Comparison of ENCODE assay signal across 7 cellular contexts in the genomic region with DNA sequence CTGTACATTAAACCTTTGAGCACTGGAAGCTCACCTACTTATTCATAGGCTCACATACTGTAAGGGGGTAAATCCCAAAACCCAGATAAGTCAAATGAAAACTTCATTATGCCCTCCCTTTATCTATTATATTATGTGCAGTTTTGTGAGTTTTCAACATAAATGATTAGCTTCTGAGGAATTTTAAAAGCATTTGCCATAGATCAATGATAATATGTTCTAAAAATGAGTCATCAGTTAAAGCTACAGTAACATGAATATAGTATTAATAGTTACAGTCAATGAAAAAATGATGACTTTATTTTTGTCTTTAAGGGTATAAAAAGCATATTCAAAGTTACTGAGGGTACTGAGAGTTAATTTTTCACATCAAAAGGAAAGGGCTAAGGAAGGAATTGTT.
DNase-seq lines count a peak whose midpoint lies in the region; ATAC-seq, FAIRE-seq and TF ChIP-seq lines count a peak whose summit lies in the region.
"Not testable (repeated sequence)": the region's sequence is repeated elsewhere in the genome, so short reads cannot be mapped to it uniquely, and the experiment has no call there.

No MANE protein-coding gene starts in this region.

- FAIRE-seq in A549 (lab: Jason Lieb, UNC); bronchial epithelial cell (lab: Jason Lieb, UNC); keratinocyte (lab: Jason Lieb, UNC): not testable (repeated sequence)

- not testable (repeated sequence) for H2AFZ ChIP-seq in SK-N-SH (ENCODE audit: low read depth); keratinocyte (ENCODE audit: control insufficient read depth, low read length)

- dilution Hi-C loops in keratinocyte (cut with MboI; ENCODE audit: extremely low pct_ligation_motif_present, low sequenced_read_pairs): not testable (repeated sequence)

- H4K20me1 ChIP-seq in SK-N-SH (ENCODE audit: insufficient read depth); keratinocyte (ENCODE audit: control insufficient read depth, extremely low read depth, insufficient read depth, low read length): not testable (repeated sequence)

- H3K27me3 ChIP-seq in SK-N-SH (ENCODE audit: insufficient read depth); bronchial epithelial cell (ENCODE audit: control insufficient read depth, insufficient read depth, low read length); keratinocyte (ENCODE audit: control insufficient read depth, extremely low read depth, insufficient read depth, low read length): not testable (repeated sequence)

- not testable (repeated sequence) for H3F3A ChIP-seq in SK-N-SH (replicated peaks; ENCODE audit: insufficient read depth)

- not testable (repeated sequence) for H3K79me2 ChIP-seq in SK-N-SH (ENCODE audit: insufficient read depth); keratinocyte (ENCODE audit: control insufficient read depth, insufficient read depth, low read length)

- H3K4me2 ChIP-seq in A549: not testable (repeated sequence)
- H3K4me2 ChIP-seq in SK-N-SH: peak overlapping the region; percentile 13; the same call in 1 of the 2 replicates
- H3K4me2 ChIP-seq in keratinocyte (ENCODE audit: control insufficient read depth, extremely low read depth, insufficient read depth, low read depth, low read length): peak overlapping the region; percentile 27

- POLR2A ChIA-PET in A549 (lab: Yijun Ruan, JAX); SK-N-SH (lab: Yijun Ruan, JAX): not testable (repeated sequence)

- TF ChIP-seq CTCF in A549 (IDR thresholded peaks at IDR 0.05); SK-N-SH (IDR thresholded peaks at IDR 0.05); bronchial epithelial cell (IDR thresholded peaks at IDR 0.05; ENCODE audit: insufficient read depth, low read length, severe bottlenecking); keratinocyte (optimal IDR thresholded peaks at IDR 0.05 in 1 of 3, IDR thresholded peaks at IDR 0.05 in 1 of 3, conservative IDR thresholded peaks at IDR 0.05 in 1 of 3; ENCODE audit: extremely low read depth in 1 of 3, insufficient read depth in 2 of 3, low read length in 3 of 3): not testable (repeated sequence)

- ATAC-seq in A549: not testable (repeated sequence)

- DNase-seq in A549 (ENCODE audit: low read depth in 1 of 2, low spot score in 1 of 2); SK-N-SH; keratinocyte (ENCODE audit: low read depth, low spot score): not testable (repeated sequence)
- DNase-seq in EL (peak; percentile 26), HS-5 (ENCODE audit: low read depth) (peak; percentile 40), bronchial epithelial cell (ENCODE audit: low read depth) (peak; percentile 39), renal cortical epithelial cell (ENCODE audit: low read depth) (peak; percentile 26)

- not testable (repeated sequence) for H3K9me1 ChIP-seq in keratinocyte (ENCODE audit: control insufficient read depth, extremely low read depth, insufficient read depth, low read length)

- H3K27ac ChIP-seq in A549; keratinocyte (ENCODE audit: control insufficient read depth, insufficient read depth, low read length): not testable (repeated sequence)
- peak overlapping the region in 1 of 2 experiments; percentile 36; a peak in 1 of 4 replicates for H3K27ac ChIP-seq in SK-N-SH (ENCODE audit: low read depth in 2 of 2, low read length in 1 of 2)

- CTCF ChIA-PET in A549 (lab: Yijun Ruan, JAX); SK-N-SH (lab: Yijun Ruan, JAX): not testable (repeated sequence)

- peaks cover 13% of the 10 kb centered on the region; the same call in 1 of the 3 replicates for H3K4me1 ChIP-seq in A549
- not testable (repeated sequence) for H3K4me1 ChIP-seq in SK-N-SH (ENCODE audit: control insufficient read depth in 1 of 2, insufficient read depth in 2 of 2, low read depth in 1 of 2, low read length in 1 of 2); keratinocyte (ENCODE audit: control insufficient read depth, extremely low read depth, insufficient read depth, low read length)

- not testable (repeated sequence) for H3K36me3 ChIP-seq in SK-N-SH (replicated peaks in 1 of 2; ENCODE audit: control insufficient read depth in 1 of 2, insufficient read depth in 2 of 2, low read length in 1 of 2); bronchial epithelial cell (ENCODE audit: control insufficient read depth, insufficient read depth, low read length); keratinocyte (ENCODE audit: control insufficient read depth in 2 of 2, extremely low read depth in 1 of 2, insufficient read depth in 2 of 2, low read length in 2 of 2)

- not testable (repeated sequence) for TF ChIP-seq POLR2A in A549 (IDR thresholded peaks at IDR 0.05; ENCODE audit: low read length)

- not testable (repeated sequence) for H3K9me2 ChIP-seq in SK-N-SH

- not testable (repeated sequence) for H3K9me3 ChIP-seq in A549; SK-N-SH; keratinocyte (ENCODE audit: control insufficient read depth, low read depth, low read length)

- not testable (repeated sequence) for TF ChIP-seq EP300 in A549 (IDR thresholded peaks at IDR 0.05); SK-N-SH (IDR thresholded peaks at IDR 0.05; ENCODE audit: borderline replicate concordance in 1 of 2, low read depth in 1 of 2, low read length in 1 of 2)

- TF ChIP-seq RAD21 in A549 (conservative IDR thresholded peaks at IDR 0.05 in 1 of 2, IDR thresholded peaks at IDR 0.05 in 1 of 2); SK-N-SH (IDR thresholded peaks at IDR 0.05; ENCODE audit: low read length): not testable (repeated sequence)

- not testable (repeated sequence) for H3K9ac ChIP-seq in SK-N-SH; keratinocyte (ENCODE audit: control insufficient read depth, extremely low read depth, insufficient read depth, low read length)

- H3K4me3 ChIP-seq in A549; SK-N-SH (ENCODE audit: low read depth in 2 of 2, low read length in 1 of 2); bronchial epithelial cell (ENCODE audit: low read depth, low read length); keratinocyte (ENCODE audit: control insufficient read depth in 2 of 3, extremely low read depth in 1 of 3, insufficient read depth in 2 of 3, low read depth in 1 of 3, low read length in 3 of 3): not testable (repeated sequence)

TF ChIP-seq in A549, 52 proteins besides CTCF, POLR2A, EP300 and RAD21:
- not testable (repeated sequence) for TF ChIP-seq FOSL2 (IDR thresholded peaks at IDR 0.05)
- TF ChIP-seq FOSL2 (CRISPR knock-in tag; IDR thresholded peaks at IDR 0.05): peak; percentile 68

TF ChIP-seq in SK-N-SH, 30 proteins besides CTCF, POLR2A, EP300 and RAD21:
- TF ChIP-seq FOSL2 (IDR thresholded peaks at IDR 0.05; ENCODE audit: borderline replicate concordance, low read depth) (peak; percentile 45; the same call in 1 of the 2 replicates), JUND (IDR thresholded peaks at IDR 0.05) (peak; percentile 46; the same call in 1 of the 2 replicates)
